In genomic region chr10:63666836-63667383, GRCh38 we compare ENCODE assay signal across 10 cellular contexts.
DNase-seq lines count a peak whose midpoint lies in the region; ATAC-seq, FAIRE-seq and TF ChIP-seq lines count a peak whose summit lies in the region.
"Had no signal": no experiment of that assay in that cellular context is flagged by ENCODE, and none has a peak within 500 bp of the region (broad histone marks: within the 10 kb centered on the region; RNA-seq: fewer than 3 reads in every experiment).

No MANE protein-coding gene starts in this region.

- no peaks in the 10 kb centered on the region for H4K20me1 ChIP-seq in osteoblast (ENCODE audit: insufficient read depth, low read length)

- peak; percentile 78 for ATAC-seq in GM18498 (IDR thresholded peaks at IDR 0.05; ENCODE audit: unreplicated experiment)
- ATAC-seq in activated CD4-positive, alpha-beta T cell treated with anti-CD3 and anti-CD28 coated beads for 36 hours: no peak

- intact Hi-C loops in activated CD4-positive, alpha-beta T cell treated with anti-CD3 and anti-CD28 coated beads for 36 hours (cut with DNase I, micrococcal nuclease): no loop called here

- H3K4me1 Mint-ChIP-seq in activated CD4-positive, alpha-beta T cell treated with anti-CD3 and anti-CD28 coated beads for 36 hours: peaks cover 2% of the 10 kb centered on the region

- H3K36me3 ChIP-seq in osteoblast (ENCODE audit: insufficient read depth, low read length): no peaks in the 10 kb centered on the region
- no peaks in the 10 kb centered on the region for H3K36me3 ChIP-seq in suprapubic skin
- H3K36me3 ChIP-seq: thyroid gland had no signal

- POLR2A ChIA-PET in activated CD4-positive, alpha-beta T cell treated with anti-CD3 and anti-CD28 coated beads for 36 hours (lab: Charles Lee): no interaction called here

- H3K4me2 ChIP-seq in osteoblast (ENCODE audit: insufficient read depth, low read length): peak overlapping the region; percentile 60

- H3K4me3 ChIP-seq in HFF-Myc (replicated peaks; ENCODE audit: low read depth, low read length) (no peak overlapping the region), osteoblast (ENCODE audit: insufficient read depth, low read length) (no peak overlapping the region), suprapubic skin (no peak overlapping the region)
- H3K4me3 ChIP-seq: thyroid gland had no signal

- FAIRE-seq in RCC 7860 (lab: Jason Lieb, UNC): peak; percentile 62

- CTCF ChIA-PET in activated CD4-positive, alpha-beta T cell treated with anti-CD3 and anti-CD28 coated beads for 36 hours (lab: Charles Lee): interaction anchor here (2.8 kb wide), 1 partner anchor 53 kb away, joined by 9 read pairs; no protein-coding TSS in a partner anchor

- no peak for TF ChIP-seq POLR2A in suprapubic skin (IDR thresholded peaks at IDR 0.05)

- no peak overlapping the region for H3K4me3 Mint-ChIP-seq in activated CD4-positive, alpha-beta T cell treated with anti-CD3 and anti-CD28 coated beads for 36 hours
- H3K4me3 Mint-ChIP-seq: activated naive CD8-positive, alpha-beta T cell had no signal

- H3K27me3 ChIP-seq in osteoblast (ENCODE audit: insufficient read depth, low read length): no peaks in the 10 kb centered on the region
- H3K27me3 ChIP-seq in suprapubic skin: no peaks in the 10 kb centered on the region
- H3K27me3 ChIP-seq: thyroid gland had no signal

- no peaks in the 10 kb centered on the region for H3K36me3 Mint-ChIP-seq in activated CD4-positive, alpha-beta T cell treated with anti-CD3 and anti-CD28 coated beads for 36 hours (ENCODE audit: low read depth)
- H3K36me3 Mint-ChIP-seq: activated naive CD8-positive, alpha-beta T cell had no signal

- no peak for TF ChIP-seq EP300 in suprapubic skin (IDR thresholded peaks at IDR 0.05)

- TF ChIP-seq CTCF in HFF-Myc (IDR thresholded peaks at IDR 0.05; ENCODE audit: low read depth, low read length, missing control alignments): no peak
- TF ChIP-seq CTCF in osteoblast (IDR thresholded peaks at IDR 0.05; ENCODE audit: extremely low read depth, low read depth, low read length): no peak
- TF ChIP-seq CTCF in suprapubic skin (IDR thresholded peaks at IDR 0.05): no peak

- no peaks in the 10 kb centered on the region for H3K9me3 ChIP-seq in osteoblast (ENCODE audit: low read depth, low read length)
- no peaks in the 10 kb centered on the region for H3K9me3 ChIP-seq in suprapubic skin
- H3K9me3 ChIP-seq: thyroid gland had no signal

- H3K79me2 ChIP-seq in osteoblast (ENCODE audit: insufficient read depth, low read length): no peaks in the 10 kb centered on the region

- peaks cover 28% of the 10 kb centered on the region for H3K4me1 ChIP-seq in osteoblast (ENCODE audit: insufficient read depth, low read length)
- H3K4me1 ChIP-seq in suprapubic skin: peaks cover 14% of the 10 kb centered on the region

- WGBS in suprapubic skin: 41% methylated on average over 4 of the region's 4 CpGs

- DNase-seq in HFF-Myc (ENCODE audit: extremely low read depth, low read depth) (peak; percentile 74), RCC 7860 (ENCODE audit: low spot score) (no peak), osteoblast (ENCODE audit: insufficient read length, low spot score, missing footprints) (peak; percentile 89), superior temporal gyrus (ENCODE audit: extremely low spot score) (no peak), NCI-H2081 treated with DMSO at 0.1 percent for 48 hours (lab: John Stamatoyannopoulos, UW) (no peak), suprapubic skin (ENCODE audit: low spot score in 2 of 2) (no peak)
- DNase-seq in activated CD4-positive, alpha-beta T cell treated with anti-CD3 and anti-CD28 coated beads for 36 hours: no peak
- DNase-seq: thyroid gland had no signal

- no peak overlapping the region for H3K27ac Mint-ChIP-seq in activated CD4-positive, alpha-beta T cell treated with anti-CD3 and anti-CD28 coated beads for 36 hours
- H3K27ac Mint-ChIP-seq: activated naive CD8-positive, alpha-beta T cell had no signal

- no peak overlapping the region for H3K27ac ChIP-seq in osteoblast (ENCODE audit: low read depth, low read length)
- H3K27ac ChIP-seq in suprapubic skin: no peak overlapping the region

- H3K9me3 Mint-ChIP-seq in activated CD4-positive, alpha-beta T cell treated with anti-CD3 and anti-CD28 coated beads for 36 hours (ENCODE audit: low read depth): no peaks in the 10 kb centered on the region

- H2AFZ ChIP-seq in osteoblast (ENCODE audit: low read length): no peak overlapping the region

- no peaks in the 10 kb centered on the region for H3K27me3 Mint-ChIP-seq in activated CD4-positive, alpha-beta T cell treated with anti-CD3 and anti-CD28 coated beads for 36 hours
- H3K27me3 Mint-ChIP-seq: activated naive CD8-positive, alpha-beta T cell had no signal

Comparison
In these comparisons a context has a peak if more than half of its experiments do, and no peak if none do; other contexts are left out.
1. DNase-seq: peak in HFF-Myc (single experiment) and osteoblast (single experiment); none in RCC 7860 (single experiment), activated CD4-positive, alpha-beta T cell treated with anti-CD3 and anti-CD28 coated beads for 36 hours (single experiment), superior temporal gyrus (single experiment), NCI-H2081 treated with DMSO at 0.1 percent for 48 hours (single experiment) and suprapubic skin (0 of 2).